ENCODE assay signal across 15 cellular contexts in the genomic region with DNA sequence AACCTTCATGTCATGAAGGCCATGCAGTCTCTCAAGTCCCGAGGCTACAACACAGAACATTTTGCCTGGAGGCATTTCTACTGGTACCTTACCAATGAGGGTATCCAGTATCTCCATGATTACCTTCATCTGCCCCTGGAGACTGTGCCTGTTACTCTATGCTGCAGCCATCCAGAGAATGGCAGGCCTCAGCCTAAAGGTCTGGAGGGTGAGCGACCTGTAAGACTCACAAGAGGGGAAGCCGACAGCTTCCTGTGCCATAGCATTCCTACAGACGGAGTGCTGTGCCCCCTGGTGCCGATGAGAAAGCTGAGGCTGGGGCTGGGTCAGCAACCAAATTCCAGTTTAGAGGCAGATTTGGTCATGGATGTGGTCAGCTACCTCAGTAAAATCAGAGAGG. TPM values are rescaled to one million over a fixed set of nuclear protein-coding genes. Genes with fewer than 3 reads are reported as not detected.
DNase-seq lines count a peak whose midpoint lies in the region; ATAC-seq, FAIRE-seq and TF ChIP-seq lines count a peak whose summit lies in the region.
"Had no signal": no experiment of that assay in that cellular context is flagged by ENCODE, and none has a peak within 500 bp of the region (broad histone marks: within the 10 kb centered on the region; RNA-seq: fewer than 3 reads in every experiment).

No MANE protein-coding gene starts in this region.

- H3K4me3 Mint-ChIP-seq in WTC11: no peak overlapping the region
- no peak overlapping the region for H3K4me3 Mint-ChIP-seq in activated T-helper 17 cell treated with anti-CD3 and anti-CD28 coated beads, Interleukin-2, amount 50 U/mL, for 72 hours

- H3K27ac Mint-ChIP-seq in WTC11: no peak overlapping the region
- no peak overlapping the region for H3K27ac Mint-ChIP-seq in activated T-helper 17 cell treated with anti-CD3 and anti-CD28 coated beads, Interleukin-2, amount 50 U/mL, for 72 hours

- CTCF ChIA-PET in HepG2 (lab: Yijun Ruan, JAX; ENCODE audit: low intra/inter-chr PET ratio, low total read pairs): no interaction called here
- CTCF ChIA-PET in WTC11 (lab: Charles Lee): interaction anchor here (0.5 to 1.8 kb wide), 19 partner anchors 13 to 304 kb away, joined by 3 to 49 read pairs (median 3); a partner anchor contains a TSS

- no peaks in the 10 kb centered on the region for H3K9me3 ChIP-seq in HepG2 (ENCODE audit: low read length)
- no peaks in the 10 kb centered on the region for H3K9me3 ChIP-seq in right lobe of liver

- H3K9me3 Mint-ChIP-seq in WTC11: no peaks in the 10 kb centered on the region
- H3K9me3 Mint-ChIP-seq in activated T-helper 17 cell treated with anti-CD3 and anti-CD28 coated beads, Interleukin-2, amount 50 U/mL, for 72 hours: no peaks in the 10 kb centered on the region

- H2AFZ ChIP-seq in HepG2 (ENCODE audit: low read length): no peak overlapping the region

- no peak overlapping the region for H3K4me2 ChIP-seq in HepG2 (ENCODE audit: low read depth, low read length)

- H3K4me1 ChIP-seq in HepG2 (ENCODE audit: insufficient read depth, low read length) (no peaks in the 10 kb centered on the region), right lobe of liver (no peaks in the 10 kb centered on the region)

- TF ChIP-seq POLR2A in HepG2 (IDR thresholded peaks at IDR 0.05; ENCODE audit: insufficient read depth in 1 of 2, low read depth in 2 of 2, low read length in 2 of 2): no peak
- no peak for TF ChIP-seq POLR2A in right lobe of liver (IDR thresholded peaks at IDR 0.05)

- intact Hi-C loops in HepG2 (cut with micrococcal nuclease; ENCODE audit: unreplicated experiment): loop anchor here (2.0 kb wide), 1 partner anchor 260 kb away; no protein-coding TSS in a partner anchor
- intact Hi-C loops in right lobe of liver (cut with DNase I): no loop called here

- DNase-seq in HepG2 (ENCODE audit: low spot score) (no peak), right lobe of liver (no peak), WTC11 (ENCODE audit: low spot score) (peak; percentile 65), iPS-NIHi11 (ENCODE audit: low spot score) (peak; percentile 46), NCI-H2196 (lab: John Stamatoyannopoulos, UW; ENCODE audit: unreplicated experiment) (no peak)
- DNase-seq: KBM-7, NCI-H1417 treated with DMSO at 0.1 percent for 48 hours, NCI-H2029, NCI-H2171, NCI-H446 treated with DMSO at 0.1 percent for 48 hours, SHP77 treated with DMSO at 0.1 percent for 48 hours had no signal

- H3K79me2 ChIP-seq in HepG2 (ENCODE audit: insufficient read depth, low read length): no peaks in the 10 kb centered on the region

- H4K20me1 ChIP-seq in HepG2 (ENCODE audit: insufficient read depth, low read length): no peaks in the 10 kb centered on the region

- POLR2A ChIA-PET in HepG2 (lab: Yijun Ruan, JAX) (no interaction called here), WTC11 (lab: Charles Lee) (no interaction called here)

- FAIRE-seq in HepG2 (lab: Jason Lieb, UNC): no peak

- H3K36me3 ChIP-seq in HepG2 (replicated peaks in 1 of 2; ENCODE audit: control insufficient read depth in 1 of 2, insufficient read depth in 2 of 2, low read length in 2 of 2) (no peaks in the 10 kb centered on the region), right lobe of liver (no peaks in the 10 kb centered on the region)

- no peak overlapping the region for H3K9ac ChIP-seq in HepG2 (ENCODE audit: insufficient read depth, low read depth, low read length)

- no peak for TF ChIP-seq EP300 in HepG2 (IDR thresholded peaks at IDR 0.05; ENCODE audit: low read depth in 2 of 2, low read length in 2 of 2)
- TF ChIP-seq EP300 in HepG2 (CRISPR knock-in tag; IDR thresholded peaks at IDR 0.05; ENCODE audit: borderline replicate concordance): no peak

- H3K4me1 Mint-ChIP-seq in WTC11: peaks cover 23% of the 10 kb centered on the region
- no peaks in the 10 kb centered on the region for H3K4me1 Mint-ChIP-seq in activated T-helper 17 cell treated with anti-CD3 and anti-CD28 coated beads, Interleukin-2, amount 50 U/mL, for 72 hours

- BruUV-seq in HepG2 (replicated peaks; lab: Mats Ljungman, UMichigan): no TSS peak

- no peak overlapping the region for H3K4me3 ChIP-seq in HepG2 (replicated peaks in 1 of 3; ENCODE audit: insufficient read depth in 1 of 3, low read depth in 2 of 3, low read length in 3 of 3)
- no peak overlapping the region for H3K4me3 ChIP-seq in right lobe of liver

- H3K27me3 ChIP-seq in HepG2 (ENCODE audit: control insufficient read depth in 1 of 2, insufficient read depth in 2 of 2, low read length in 2 of 2): no peaks in the 10 kb centered on the region
- H3K27me3 ChIP-seq in right lobe of liver: no peaks in the 10 kb centered on the region

- WGBS in HepG2 (ENCODE audit: low lambda C conversion rate): 4% methylated on average over 4 of the region's 5 CpGs
- 26% methylated on average over 3 of the region's 5 CpGs for WGBS in right lobe of liver (ENCODE audit: insufficient coverage, low coverage, low lambda C conversion rate, missing lambda C conversion rate)

- H3K27ac ChIP-seq in HepG2 (ENCODE audit: extremely low read length, insufficient read depth, low read length): no peak overlapping the region
- H3K27ac ChIP-seq in right lobe of liver: no peak overlapping the region
- H3K27ac ChIP-seq: C4-2B had no signal

- no peak for TF ChIP-seq RAD21 in HepG2 (CRISPR knock-in tag; IDR thresholded peaks at IDR 0.05)

- no peaks in the 10 kb centered on the region; the same call in none of the 2 replicates for H3K27me3 Mint-ChIP-seq in WTC11 (ENCODE audit: low read depth)
- no peaks in the 10 kb centered on the region for H3K27me3 Mint-ChIP-seq in activated T-helper 17 cell treated with anti-CD3 and anti-CD28 coated beads, Interleukin-2, amount 50 U/mL, for 72 hours

- ATAC-seq in HepG2: no peak
- ATAC-seq in right lobe of liver: no peak
- ATAC-seq in WTC11: peak; percentile 99
- no peak for ATAC-seq in GM18511 (IDR thresholded peaks at IDR 0.05; ENCODE audit: unreplicated experiment)
- ATAC-seq in activated T-helper 17 cell treated with anti-CD3 and anti-CD28 coated beads, Interleukin-2, amount 50 U/mL, for 72 hours (replicated peaks): no peak

- H3K36me3 Mint-ChIP-seq in WTC11: no peaks in the 10 kb centered on the region
- H3K36me3 Mint-ChIP-seq in activated T-helper 17 cell treated with anti-CD3 and anti-CD28 coated beads, Interleukin-2, amount 50 U/mL, for 72 hours (ENCODE audit: low read depth): no peaks in the 10 kb centered on the region

- in situ Hi-C loops in HepG2 (cut with HindIII; ENCODE audit: extremely low pct_ligation_motif_present, low pct_unique_long_range_greater_than_20kb): no loop called here

- TF ChIP-seq CTCF in HepG2 (CRISPR knock-in tag; IDR thresholded peaks at IDR 0.05) (peak; percentile 38), right lobe of liver (IDR thresholded peaks at IDR 0.05) (no peak), WTC11 (IDR thresholded peaks at IDR 0.05) (no peak)

TF ChIP-seq in HepG2, 621 proteins besides CTCF, POLR2A, EP300 and RAD21:
- TF ChIP-seq STAG1 (CRISPR knock-in tag; IDR thresholded peaks at IDR 0.05) (peak; percentile 48), MXD4 (CRISPR knock-in tag; IDR thresholded peaks at IDR 0.05) (no peak)

TF ChIP-seq in WTC11, 78 proteins besides CTCF, POLR2A, EP300 and RAD21 (continues in another document):
- no peak for TF ChIP-seq GTF2I (CRISPR knock-in tag; conservative IDR thresholded peaks at IDR 0.05)

RNA-seq across cellular contexts. Expression of a gene that starts 51.3 kb away (rescaled TPM):
- total RNA-seq in HepG2 (2016; rRNA removed; fragmentation: Illumina TruSeq; extraction: Trizol) (not detected in 2 replicates), right lobe of liver (under 1 TPM in 2 of 6 experiments, not detected in 4; 0.06 to 0.98 TPM), WTC11 (2021) (4.3 to 7.5 TPM (median 7.0 TPM) in 3 replicates)
- not detected in 2 replicates for total RNA-seq in HepG2 (2016; cell fraction: cytosol; rRNA removed; fragmentation: Illumina TruSeq; extraction: Trizol; ENCODE audit: low read depth)
- total RNA-seq in HepG2 (2016; cell fraction: insoluble cytoplasmic fraction; rRNA removed; fragmentation: Illumina TruSeq; extraction: Trizol): not detected in 2 replicates
- not detected in 2 replicates for total RNA-seq in HepG2 (2016; cell fraction: membrane; rRNA removed; fragmentation: Illumina TruSeq; extraction: Trizol)
- not detected in 2 replicates for total RNA-seq in HepG2 (2016; cell fraction: nucleus; rRNA removed; fragmentation: Illumina TruSeq; extraction: Trizol)
- not detected in 2 replicates for polyA plus RNA-seq in HepG2 (2011; rRNA removed)
- not detected in 2 replicates for polyA plus RNA-seq in HepG2 (2011; cell fraction: cytosol; rRNA removed)
- polyA plus RNA-seq in HepG2 (2011; cell fraction: nucleus; rRNA removed): not detected in 2 replicates
- polyA plus RNA-seq in HepG2 (2012): not detected in 2 replicates
- polyA plus RNA-seq in HepG2 (2016; cell fraction: cytosol; fragmentation: Illumina TruSeq; extraction: Trizol; ENCODE audit: low read depth): not detected in 2 replicates
- polyA plus RNA-seq in HepG2 (2016; cell fraction: insoluble cytoplasmic fraction; fragmentation: Illumina TruSeq; extraction: Trizol; ENCODE audit: low read depth): not detected in 2 replicates
- polyA plus RNA-seq in HepG2 (2016; cell fraction: membrane; fragmentation: Illumina TruSeq; extraction: Trizol; ENCODE audit: low read depth): not detected in 2 replicates
- not detected in 2 replicates for polyA plus RNA-seq in HepG2 (2016; cell fraction: nucleus; fragmentation: Illumina TruSeq; extraction: Trizol; ENCODE audit: insufficient read depth, low read depth)
- not detected in 2 replicates for polyA minus RNA-seq in HepG2 (2011; rRNA and poly(A)+ RNA removed; ENCODE audit: low replicate concordance)
- not detected in 2 replicates for polyA minus RNA-seq in HepG2 (2011; cell fraction: cytosol; rRNA and poly(A)+ RNA removed)
- polyA minus RNA-seq in HepG2 (2011; cell fraction: nucleus; rRNA and poly(A)+ RNA removed): not detected in 2 replicates
- total RNA-seq in activated T-helper 17 cell treated with anti-CD3 and anti-CD28 coated beads, Interleukin-2, amount 50 U/mL, for 72 hours: not detected
- total RNA-seq: A673 had no signal

Comparison
In these comparisons a context has a peak if more than half of its experiments do, and no peak if none do; other contexts are left out.
1. DNase-seq: peak in WTC11 (single experiment) and iPS-NIHi11 (single experiment); none in HepG2 (single experiment), right lobe of liver (0 of 3) and NCI-H2196 (single experiment).